Comparison of ENCODE assay signal across 8 cellular contexts in genomic region chr1:92749024-92749634, GRCh38. TPM values are rescaled to one million over a fixed set of nuclear protein-coding genes. Genes with fewer than 3 reads are reported as not detected.
A peak's percentile ranks its signal among the peaks of the same experiment; 100 is the strongest.
DNase-seq lines count a peak whose midpoint lies in the region; ATAC-seq and TF ChIP-seq lines count a peak whose summit lies in the region.

No MANE protein-coding gene starts in this region.

- no peaks in the 10 kb centered on the region for H3K27me3 Mint-ChIP-seq in glutamatergic neuron (ENCODE audit: unreplicated experiment)

- TF ChIP-seq CTCF in 22Rv1 (IDR thresholded peaks at IDR 0.05) (peak; percentile 96), GM06990 (IDR thresholded peaks at IDR 0.05; ENCODE audit: insufficient read depth, low read length, poor library complexity, severe bottlenecking) (peak; percentile 80), glutamatergic neuron (IDR thresholded peaks at IDR 0.05; ENCODE audit: partially characterized antibody, unreplicated experiment) (peak; percentile 46)

- H3K4me1 Mint-ChIP-seq in glutamatergic neuron (ENCODE audit: low read depth, unreplicated experiment) = no peaks in the 10 kb centered on the region

- no peaks in the 10 kb centered on the region for H3K9me3 Mint-ChIP-seq in glutamatergic neuron (ENCODE audit: unreplicated experiment)

- H3K27ac Mint-ChIP-seq in glutamatergic neuron (ENCODE audit: unreplicated experiment) = no peak overlapping the region

- no peak overlapping the region for H3K27ac ChIP-seq in 22Rv1

- ATAC-seq in HG03354 (IDR thresholded peaks at IDR 0.05; ENCODE audit: poor library complexity, severe bottlenecking, unreplicated experiment) = peak; percentile 68

- H3K36me3 Mint-ChIP-seq in glutamatergic neuron (ENCODE audit: unreplicated experiment) = no peaks in the 10 kb centered on the region

- DNase-seq in GM06990 (ENCODE audit: extremely low read depth, insufficient read length) = peak; percentile 14
- peak; percentile 25 to 52 for DNase-seq in NCI-H526 (lab: John Stamatoyannopoulos, UW)
- DNase-seq in activated T-cell treated with anti-CD3 and anti-CD28 coated beads, Interleukin-2, amount 50 U/mL, for 48 hours = peak; percentile 24 to 27
- DNase-seq in glutamatergic neuron = no peak
- DNase-seq in skeletal muscle cell (ENCODE audit: low read depth) = peak; percentile 14
- no peak for DNase-seq in DMS79 treated with DMSO at 0.1 percent for 48 hours (lab: John Stamatoyannopoulos, UW)

- no peaks in the 10 kb centered on the region for H3K27me3 ChIP-seq in GM06990 (replicated peaks; ENCODE audit: control insufficient read depth, insufficient read depth, low read length)

- no peak overlapping the region for H3K4me3 Mint-ChIP-seq in glutamatergic neuron (ENCODE audit: unreplicated experiment)

- H3K4me3 ChIP-seq in GM06990 (replicated peaks; ENCODE audit: low read depth, low read length) = no peak overlapping the region
- no peak overlapping the region for H3K4me3 ChIP-seq in skeletal muscle cell (ENCODE audit: low read depth, low read length)

- H3K36me3 ChIP-seq in GM06990 (ENCODE audit: control insufficient read depth, insufficient read depth, low read length) = no peaks in the 10 kb centered on the region

RNA-seq across cellular contexts. Expression of gene EVI5, which starts 35.8 kb away (rescaled TPM):
- 19.5 TPM for total RNA-seq in glutamatergic neuron (ENCODE audit: unreplicated experiment)

Comparison
In these comparisons a context has a peak if more than half of its experiments do, and no peak if none do; other contexts are left out.
1. CTCF ChIP-seq: peak in every context shown above with its lines; median percentile 96 in 22Rv1; 80 in GM06990; 46 in glutamatergic neuron.
2. DNase-seq: peak in GM06990 (single experiment), NCI-H526 (2 of 2), activated T-cell treated with anti-CD3 and anti-CD28 coated beads, Interleukin-2, amount 50 U/mL, for 48 hours (2 of 2) and skeletal muscle cell (single experiment); none in glutamatergic neuron (single experiment) and DMS79 treated with DMSO at 0.1 percent for 48 hours (single experiment).